Comparison of ENCODE assay signal across 8 cellular contexts in genomic region chr1:15430787-15431570, GRCh38. TPM values are rescaled to one million over a fixed set of nuclear protein-coding genes. Genes with fewer than 3 reads are reported as not detected.
A peak's percentile ranks its signal among the peaks of the same experiment; 100 is the strongest.
DNase-seq lines count a peak whose midpoint lies in the region; ATAC-seq and TF ChIP-seq lines count a peak whose summit lies in the region.

No MANE protein-coding gene starts in this region.

- H3K4me1 Mint-ChIP-seq in neural progenitor cell: peaks cover 15% of the 10 kb centered on the region

- ATAC-seq in thoracic aorta (ENCODE audit: insufficient number of reproducible peaks, low FRiP score, low read depth) (peak; percentile 30), HG03025 (IDR thresholded peaks at IDR 0.05; ENCODE audit: low FRiP score, unreplicated experiment) (no peak)

- H3K27me3 Mint-ChIP-seq in neural progenitor cell (ENCODE audit: insufficient read depth, low read depth): peaks cover 10% of the 10 kb centered on the region

- no peak overlapping the region for H3K27ac Mint-ChIP-seq in neural progenitor cell

- H3K4me2 ChIP-seq in fibroblast of lung (ENCODE audit: extremely low read depth, insufficient read depth, low read length) (no peak overlapping the region), neural progenitor cell (no peak overlapping the region)

- no peaks in the 10 kb centered on the region for H3K9me3 Mint-ChIP-seq in neural progenitor cell

- no peak overlapping the region for H3K4me3 Mint-ChIP-seq in neural progenitor cell

- no peaks in the 10 kb centered on the region for H3K79me2 ChIP-seq in fibroblast of lung (ENCODE audit: control insufficient read depth, insufficient read depth, low read length)
- H3K79me2 ChIP-seq in neural progenitor cell (ENCODE audit: low read depth): no peaks in the 10 kb centered on the region

- no peaks in the 10 kb centered on the region for H3K9me3 ChIP-seq in fibroblast of lung (ENCODE audit: control insufficient read depth, insufficient read depth, low read depth, low read length)
- no peaks in the 10 kb centered on the region for H3K9me3 ChIP-seq in neural progenitor cell (ENCODE audit: low read depth)
- H3K9me3 ChIP-seq in thoracic aorta: no peaks in the 10 kb centered on the region

- H3K4me1 ChIP-seq in fibroblast of lung (ENCODE audit: control insufficient read depth, extremely low read depth, insufficient read depth, low read length) (peaks cover 14% of the 10 kb centered on the region), neural progenitor cell (no peaks in the 10 kb centered on the region), thoracic aorta (ENCODE audit: control insufficient read depth in 1 of 2, low read depth in 2 of 2) (no peaks in the 10 kb centered on the region)

- H3K9ac ChIP-seq in fibroblast of lung (ENCODE audit: insufficient read depth, low read length) (no peak overlapping the region), neural progenitor cell (no peak overlapping the region)

- H3K4me3 ChIP-seq in fibroblast of lung (replicated peaks in 1 of 4; ENCODE audit: control extremely low read depth in 1 of 4, insufficient read depth in 1 of 4, low read depth in 3 of 4, low read length in 4 of 4): no peak overlapping the region
- H3K4me3 ChIP-seq in neural progenitor cell: no peak overlapping the region
- no peak overlapping the region for H3K4me3 ChIP-seq in thoracic aorta

- H2AFZ ChIP-seq in fibroblast of lung (ENCODE audit: low read length) (no peak overlapping the region), neural progenitor cell (replicated peaks) (no peak overlapping the region)

- peaks cover 2% of the 10 kb centered on the region for H3K36me3 ChIP-seq in fibroblast of lung (ENCODE audit: control insufficient read depth, insufficient read depth, low read length)
- H3K36me3 ChIP-seq in neural progenitor cell: no peaks in the 10 kb centered on the region
- H3K36me3 ChIP-seq in thoracic aorta: peaks cover 11% of the 10 kb centered on the region

- H3K27me3 ChIP-seq in fibroblast of lung (ENCODE audit: control insufficient read depth, insufficient read depth, low read length) (no peaks in the 10 kb centered on the region), neural progenitor cell (no peaks in the 10 kb centered on the region), thoracic aorta (replicated peaks; ENCODE audit: insufficient read depth) (no peaks in the 10 kb centered on the region)

- H3F3A ChIP-seq in neural progenitor cell (ENCODE audit: low read depth): no peaks in the 10 kb centered on the region

- TF ChIP-seq CTCF in fibroblast of lung (conservative IDR thresholded peaks at IDR 0.05 in 1 of 2, IDR thresholded peaks at IDR 0.05 in 1 of 2; ENCODE audit: low read depth in 1 of 2, low read length in 2 of 2) (peak; percentile 95 to 96), neural progenitor cell (IDR thresholded peaks at IDR 0.05) (peak; percentile 90), thoracic aorta (IDR thresholded peaks at IDR 0.05) (peak; percentile 98)

- DNase-seq in SKM-1 treated with dmso at 0.1 percent for 144 hours (lab: John Stamatoyannopoulos, UW; ENCODE audit: unreplicated experiment) (peak; percentile 14), SKM-1 (lab: John Stamatoyannopoulos, UW; ENCODE audit: unreplicated experiment) (no peak), NCI-H345 treated with DMSO at 0.1 percent for 48 hours (lab: John Stamatoyannopoulos, UW; ENCODE audit: unreplicated experiment) (peak; percentile 20), fibroblast of lung (ENCODE audit: low read depth in 2 of 2) (peak in 1 of 2 donors; percentile 47), neural progenitor cell (ENCODE audit: low spot score) (peak; percentile 77), thoracic aorta (ENCODE audit: low spot score) (no peak)
- peak; percentile 86 for DNase-seq in activated T-cell treated with anti-CD3 and anti-CD28 coated beads, Interleukin-2, amount 50 U/mL, for 1 hour

- no peaks in the 10 kb centered on the region for H3K36me3 Mint-ChIP-seq in neural progenitor cell

- H3K27ac ChIP-seq in fibroblast of lung (ENCODE audit: insufficient read depth, low read length) (no peak overlapping the region), neural progenitor cell (no peak overlapping the region), thoracic aorta (no peak overlapping the region)

- H4K20me1 ChIP-seq in fibroblast of lung (ENCODE audit: control insufficient read depth, extremely low read depth, insufficient read depth, low read length) (no peaks in the 10 kb centered on the region), neural progenitor cell (ENCODE audit: low read depth) (no peaks in the 10 kb centered on the region)

RNA-seq across cellular contexts. Expression of gene CTRC, which starts 7.3 kb away (rescaled TPM):
- total RNA-seq in fibroblast of lung (not detected in 2 replicates), neural progenitor cell (ENCODE audit: low replicate concordance) (not detected in 2 replicates), thoracic aorta (under 1 TPM in 1 of 2 donors, not detected in 1; 0.95 TPM)
- polyA plus RNA-seq in fibroblast of lung: not detected in 2 replicates
- not detected in 2 replicates for polyA plus RNA-seq in fibroblast of lung (2012)
- polyA minus RNA-seq in fibroblast of lung (ENCODE audit: low replicate concordance): not detected in 2 replicates

RNA-seq across cellular contexts. Expression of gene EFHD2, which starts 21.3 kb away (rescaled TPM):
- 14.1 and 14.9 TPM in 2 replicates for total RNA-seq in fibroblast of lung
- polyA plus RNA-seq in fibroblast of lung: 23.5 and 33.7 TPM in 2 replicates
- polyA plus RNA-seq in fibroblast of lung (2012): 34.1 and 51.5 TPM in 2 replicates
- polyA minus RNA-seq in fibroblast of lung (ENCODE audit: low replicate concordance): 11.6 and 16.3 TPM in 2 replicates
- total RNA-seq in neural progenitor cell (ENCODE audit: low replicate concordance): 6.5 and 14.5 TPM in 2 replicates
- total RNA-seq in thoracic aorta: 10 to 100 TPM; 36.0 to 71.3 TPM

RNA-seq across cellular contexts. Expression of gene CELA2A, which starts 25.6 kb away (rescaled TPM):
- total RNA-seq in fibroblast of lung: not detected in 2 replicates
- not detected in 2 replicates for polyA plus RNA-seq in fibroblast of lung
- not detected in 2 replicates for polyA plus RNA-seq in fibroblast of lung (2012)
- polyA minus RNA-seq in fibroblast of lung (ENCODE audit: low replicate concordance): not detected in 2 replicates
- not detected in 2 replicates for total RNA-seq in neural progenitor cell (ENCODE audit: low replicate concordance)
- total RNA-seq in thoracic aorta: not detected

RNA-seq across cellular contexts. Expression of gene CELA2B, which starts 44.9 kb away (rescaled TPM):
- not detected in 2 replicates for total RNA-seq in fibroblast of lung
- not detected in 2 replicates for polyA plus RNA-seq in fibroblast of lung
- polyA plus RNA-seq in fibroblast of lung (2012): not detected in 2 replicates
- not detected in 2 replicates for polyA minus RNA-seq in fibroblast of lung (ENCODE audit: low replicate concordance)
- not detected in 2 replicates for total RNA-seq in neural progenitor cell (ENCODE audit: low replicate concordance)
- total RNA-seq in thoracic aorta: not detected

Comparison
In these comparisons a context has a peak if more than half of its experiments do, and no peak if none do; other contexts are left out.
1. DNase-seq: peak in SKM-1 treated with dmso at 0.1 percent for 144 hours (single experiment), NCI-H345 treated with DMSO at 0.1 percent for 48 hours (single experiment), activated T-cell treated with anti-CD3 and anti-CD28 coated beads, Interleukin-2, amount 50 U/mL, for 1 hour (single experiment) and neural progenitor cell (single experiment); none in SKM-1 (single experiment) and thoracic aorta (single experiment).
2. Peak in every context shown above with its lines, with median percentiles within 50 percentile points of each other: CTCF ChIP-seq.